Comparison of ENCODE assay signal across 8 cellular contexts in genomic region chr10:101778781-101779543, GRCh38. TPM values are rescaled to one million over a fixed set of nuclear protein-coding genes. Genes with fewer than 3 reads are reported as not detected.
A peak's percentile ranks its signal among the peaks of the same experiment; 100 is the strongest.
DNase-seq lines count a peak whose midpoint lies in the region; ATAC-seq and TF ChIP-seq lines count a peak whose summit lies in the region.

No MANE protein-coding gene starts in this region.

- H3K27me3 ChIP-seq in GM23338 (ENCODE audit: insufficient read depth) (peaks cover 48% of the 10 kb centered on the region), cardiac muscle cell (peaks cover 21% of the 10 kb centered on the region)

- peak overlapping the region; percentile 72; the same call in 1 of the 2 replicates for H2AFZ ChIP-seq in GM23338

- H4K20me1 ChIP-seq in GM23338 (replicated peaks; ENCODE audit: insufficient read depth), result no peaks in the 10 kb centered on the region

- H3K36me3 ChIP-seq in GM23338 (ENCODE audit: insufficient read depth) (no peaks in the 10 kb centered on the region), cardiac muscle cell (no peaks in the 10 kb centered on the region)

- peaks cover 23% of the 10 kb centered on the region for H3F3A ChIP-seq in GM23338 (replicated peaks; ENCODE audit: low read depth)

- H3K27me3 Mint-ChIP-seq in GM23338 (ENCODE audit: insufficient read depth, low read depth, poor library complexity), result peaks cover 53% of the 10 kb centered on the region
- peaks cover 42% of the 10 kb centered on the region for H3K27me3 Mint-ChIP-seq in activated T-cell treated with anti-CD3 and anti-CD28 coated beads, Interleukin-2, amount 50 U/mL, for 24 hours
- H3K27me3 Mint-ChIP-seq in progenitor cell of endocrine pancreas, result peaks cover 40% of the 10 kb centered on the region

- peaks cover 62% of the 10 kb centered on the region for H3K4me1 ChIP-seq in GM23338 (ENCODE audit: insufficient read depth)
- peaks cover 35% of the 10 kb centered on the region for H3K4me1 ChIP-seq in cardiac muscle cell (ENCODE audit: low read depth)

- H3K36me3 Mint-ChIP-seq in GM23338 (ENCODE audit: low read depth), result peaks cover 10% of the 10 kb centered on the region
- peaks cover 62% of the 10 kb centered on the region for H3K36me3 Mint-ChIP-seq in activated T-cell treated with anti-CD3 and anti-CD28 coated beads, Interleukin-2, amount 50 U/mL, for 24 hours (ENCODE audit: low read depth)
- no peaks in the 10 kb centered on the region for H3K36me3 Mint-ChIP-seq in progenitor cell of endocrine pancreas (ENCODE audit: insufficient read depth)

- ATAC-seq in GM23338 (peak; percentile 20), GM18511 (IDR thresholded peaks at IDR 0.05; ENCODE audit: unreplicated experiment) (no peak)

- peak overlapping the region; percentile 95 for H3K4me2 ChIP-seq in GM23338

- peaks cover 52% of the 10 kb centered on the region for H3K4me1 Mint-ChIP-seq in GM23338
- H3K4me1 Mint-ChIP-seq in activated T-cell treated with anti-CD3 and anti-CD28 coated beads, Interleukin-2, amount 50 U/mL, for 24 hours (ENCODE audit: low read depth), result peaks cover 61% of the 10 kb centered on the region
- peaks cover 29% of the 10 kb centered on the region for H3K4me1 Mint-ChIP-seq in progenitor cell of endocrine pancreas (ENCODE audit: low read depth)

- H3K27ac Mint-ChIP-seq in GM23338 (peak overlapping the region; percentile 23; the same call in 1 of the 2 replicates), progenitor cell of endocrine pancreas (peak overlapping the region; percentile 42)
- peak overlapping the region; percentile 6 for H3K27ac Mint-ChIP-seq in activated T-cell treated with anti-CD3 and anti-CD28 coated beads, Interleukin-2, amount 50 U/mL, for 24 hours

- TF ChIP-seq CTCF in GM23338 (conservative IDR thresholded peaks at IDR 0.05; ENCODE audit: low read depth in 2 of 2) (no peak), cardiac muscle cell (IDR thresholded peaks at IDR 0.05; ENCODE audit: low read depth, low read length) (no peak), progenitor cell of endocrine pancreas (IDR thresholded peaks at IDR 0.05; ENCODE audit: unreplicated experiment) (no peak)

- H3K9me3 Mint-ChIP-seq in GM23338 (no peaks in the 10 kb centered on the region; the same call in 2 of the 3 replicates), progenitor cell of endocrine pancreas (ENCODE audit: low read depth) (no peaks in the 10 kb centered on the region)
- no peaks in the 10 kb centered on the region for H3K9me3 Mint-ChIP-seq in activated T-cell treated with anti-CD3 and anti-CD28 coated beads, Interleukin-2, amount 50 U/mL, for 24 hours

- no peaks in the 10 kb centered on the region for H3K9me3 ChIP-seq in cardiac muscle cell (ENCODE audit: low read depth)

- no peaks in the 10 kb centered on the region for H3K9me2 ChIP-seq in GM23338 (ENCODE audit: insufficient read depth)

- H3K79me2 ChIP-seq in GM23338 (replicated peaks; ENCODE audit: insufficient read depth), result peaks cover 11% of the 10 kb centered on the region; the same call in 1 of the 2 replicates

- peak overlapping the region; percentile 93 for H3K27ac ChIP-seq in GM23338 (ENCODE audit: low read depth)
- H3K27ac ChIP-seq in cardiac muscle cell, result no peak overlapping the region

- DNase-seq in GM23338 (ENCODE audit: low spot score), result peak; percentile 96
- peak; percentile 59 for DNase-seq in activated T-cell treated with anti-CD3 and anti-CD28 coated beads, Interleukin-2, amount 50 U/mL, for 24 hours
- peak; percentile 67 to 79 for DNase-seq in cardiac muscle cell (ENCODE audit: low read depth in 1 of 2, low spot score in 1 of 2)
- DNase-seq in progenitor cell of endocrine pancreas (ENCODE audit: low spot score, unreplicated experiment), result no peak
- DNase-seq in inferior parietal cortex (ENCODE audit: extremely low spot score), result no peak
- no peak for DNase-seq in stimulated activated CD4-positive, alpha-beta T cell treated with anti-CD3 and anti-CD28 coated beads, Interleukin-4, amount 100 ng/mL, for 24 hours
- no peak for DNase-seq in NCI-H2196 (lab: John Stamatoyannopoulos, UW; ENCODE audit: unreplicated experiment)

- H3K4me3 ChIP-seq in GM23338 (peak overlapping the region; percentile 78), cardiac muscle cell (peak overlapping the region; percentile 29)

- H3K4me3 Mint-ChIP-seq in GM23338 (peak overlapping the region; percentile 72), progenitor cell of endocrine pancreas (ENCODE audit: low read depth) (peak overlapping the region; percentile 63)
- H3K4me3 Mint-ChIP-seq in activated T-cell treated with anti-CD3 and anti-CD28 coated beads, Interleukin-2, amount 50 U/mL, for 24 hours, result peak overlapping the region; percentile 100

TF ChIP-seq in GM23338, 12 proteins besides CTCF, POLR2A, EP300 and RAD21 (continues in another document):
- TF ChIP-seq EZH2 (IDR thresholded peaks at IDR 0.05; ENCODE audit: low read depth, unreplicated experiment), result no peak
- no peak for TF ChIP-seq STAT1 (IDR thresholded peaks at IDR 0.05; ENCODE audit: unreplicated experiment)
- no peak for TF ChIP-seq POLR2AphosphoS5 (IDR thresholded peaks at IDR 0.05; ENCODE audit: low read depth)
- TF ChIP-seq NANOG (IDR thresholded peaks at IDR 0.05; ENCODE audit: borderline replicate concordance), result peak; percentile 6; the same call in 1 of the 2 replicates
- TF ChIP-seq ZNF462 (CRISPR knock-in tag; IDR thresholded peaks at IDR 0.05), result no peak

RNA-seq across cellular contexts. Expression of gene FGF8, which starts 3.0 kb away (rescaled TPM):
- total RNA-seq in GM23338 (2014; rRNA removed; shearing (Covaris generic)), result 6.2 and 6.3 TPM in 2 replicates
- polyA plus RNA-seq in GM23338 (2016; fragmentation: Nextera tagmentation; extraction: Ambion mirVana) (1.6 and 2.7 TPM in 2 replicates), cardiac muscle cell (1.8 and 3.1 TPM in 2 replicates)
- total RNA-seq in cardiac muscle cell (5.7 and 12.8 TPM in 2 replicates), progenitor cell of endocrine pancreas (0.69 and 2.4 TPM in 2 replicates)

RNA-seq across cellular contexts. Expression of gene NPM3, which starts 4.3 kb away (rescaled TPM):
- 258 and 345 TPM in 2 replicates for total RNA-seq in GM23338 (2014; rRNA removed; shearing (Covaris generic))
- polyA plus RNA-seq in GM23338 (2016; fragmentation: Nextera tagmentation; extraction: Ambion mirVana) (31.5 and 32.2 TPM in 2 replicates), cardiac muscle cell (8.1 and 14.6 TPM in 2 replicates)
- total RNA-seq in cardiac muscle cell (78.9 and 92.6 TPM in 2 replicates), progenitor cell of endocrine pancreas (39.3 and 44.1 TPM in 2 replicates)

RNA-seq across cellular contexts. Expression of gene OGA, which starts 39.3 kb away (rescaled TPM):
- 112 and 131 TPM in 2 replicates for total RNA-seq in GM23338 (2014; rRNA removed; shearing (Covaris generic))
- polyA plus RNA-seq in GM23338 (2016; fragmentation: Nextera tagmentation; extraction: Ambion mirVana), result 68.1 and 68.4 TPM in 2 replicates
- 51.8 and 98.1 TPM in 2 replicates for total RNA-seq in cardiac muscle cell
- 56.4 and 95.2 TPM in 2 replicates for polyA plus RNA-seq in cardiac muscle cell
- 138 and 148 TPM in 2 replicates for total RNA-seq in progenitor cell of endocrine pancreas

Comparison
In these comparisons a context has a peak if more than half of its experiments do, and no peak if none do; other contexts are left out.
1. DNase-seq: peak in GM23338 (single experiment), activated T-cell treated with anti-CD3 and anti-CD28 coated beads, Interleukin-2, amount 50 U/mL, for 24 hours (single experiment) and cardiac muscle cell (2 of 2); none in progenitor cell of endocrine pancreas (single experiment), inferior parietal cortex (single experiment), stimulated activated CD4-positive, alpha-beta T cell treated with anti-CD3 and anti-CD28 coated beads, Interleukin-4, amount 100 ng/mL, for 24 hours (single experiment) and NCI-H2196 (single experiment).
2. Peak in every context shown above with its lines, with median percentiles within 50 percentile points of each other: H3K27ac Mint-ChIP-seq and H3K4me3 Mint-ChIP-seq.